In the genomic region with DNA sequence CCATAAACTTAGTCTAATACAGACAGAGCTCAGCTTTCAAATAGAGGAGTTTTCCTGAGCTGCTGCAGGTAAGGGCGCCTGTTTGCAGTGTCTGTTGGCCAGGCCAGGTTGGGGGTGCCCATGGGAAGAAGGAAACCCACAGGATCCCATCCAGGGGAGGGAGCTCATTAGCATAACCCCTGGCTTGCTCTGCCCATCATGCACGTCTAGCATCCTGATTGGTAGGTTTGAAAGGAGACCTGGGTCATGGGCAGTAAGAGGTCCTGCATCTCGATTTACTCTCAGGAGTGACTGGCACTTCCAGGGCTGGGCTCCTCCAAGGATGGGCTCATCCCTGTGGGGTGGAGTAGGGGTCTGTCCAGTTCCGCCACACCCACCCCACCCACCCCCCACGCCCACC, we compare ENCODE assay signal across 28 cellular contexts.
"Had no signal": no experiment of that assay in that cellular context is flagged by ENCODE, and none has a peak within 500 bp of the region (broad histone marks: within the 10 kb centered on the region; RNA-seq: fewer than 3 reads in every experiment).

No MANE protein-coding gene starts in this region.

- H3K36me3 ChIP-seq: colonic mucosa, esophagus muscularis mucosa, esophagus squamous epithelium, gastrocnemius medialis, gastroesophageal sphincter, heart left ventricle, heart right ventricle had no signal

- FAIRE-seq: colon, endometrium, endothelial cell of umbilical vein, frontal cortex had no signal

- H3K27ac ChIP-seq: colonic mucosa, coronary artery, dorsolateral prefrontal cortex, epithelial cell of prostate, esophagus muscularis mucosa, esophagus squamous epithelium, foreskin keratinocyte, gastrocnemius medialis, gastroesophageal sphincter, heart left ventricle, heart right ventricle had no signal

- H3K4me3 ChIP-seq: colonic mucosa, coronary artery, dorsolateral prefrontal cortex, esophagus muscularis mucosa, esophagus squamous epithelium, gastrocnemius medialis, gastroesophageal sphincter, heart left ventricle, heart right ventricle had no signal

- H3K9me3 ChIP-seq: colonic mucosa, esophagus muscularis mucosa, esophagus squamous epithelium, gastrocnemius medialis, gastroesophageal sphincter had no signal

- H3K4me1 ChIP-seq: colonic mucosa, esophagus muscularis mucosa, foreskin keratinocyte, gastrocnemius medialis, gastroesophageal sphincter, heart left ventricle, heart right ventricle had no signal

- H3K27me3 ChIP-seq: colonic mucosa had no signal

- ATAC-seq: effector memory CD8-positive, alpha-beta T cell; esophagus mucosa; foreskin keratinocyte; gastrocnemius medialis; gastroesophageal sphincter; heart left ventricle; heart right ventricle had no signal

- DNase-seq: colonic mucosa; cortex of kidney; dermis blood vessel endothelial cell; dorsolateral prefrontal cortex; effector CD4-positive, alpha-beta T cell; effector CD8-positive, alpha-beta T cell; effector memory CD4-positive, alpha-beta T cell; effector memory CD8-positive, alpha-beta T cell; endodermal cell; erythroblast; esophagus squamous epithelium; foreskin fibroblast; foreskin keratinocyte; foreskin melanocyte; gastrocnemius medialis; glutamatergic neuron; head of caudate nucleus; heart left ventricle; heart right ventricle had no signal
